ENCODE assay signal across 9 cellular contexts in genomic region chr4:125283702-125284279, GRCh38. TPM values are rescaled to one million over a fixed set of nuclear protein-coding genes. Genes with fewer than 3 reads are reported as not detected.
DNase-seq lines count a peak whose midpoint lies in the region; ATAC-seq and TF ChIP-seq lines count a peak whose summit lies in the region.
"Had no signal": no experiment of that assay in that cellular context is flagged by ENCODE, and none has a peak within 500 bp of the region (broad histone marks: within the 10 kb centered on the region; RNA-seq: fewer than 3 reads in every experiment).

No MANE protein-coding gene starts in this region.

- H3K36me3 ChIP-seq in uterus: no peaks in the 10 kb centered on the region
- H3K36me3 ChIP-seq: BLaER1 treated with 17β-estradiol and CSF1 and Interleukin-3, amounts not matched to agents 10 nM and 100 nM had no signal

- H3K9me3 ChIP-seq in uterus: no peaks in the 10 kb centered on the region

- intact Hi-C loops in uterus (cut with DNase I; ENCODE audit: low total_unique reads): no loop called here

- no peaks in the 10 kb centered on the region for H3K9me3 Mint-ChIP-seq in glutamatergic neuron (ENCODE audit: unreplicated experiment)

- H3K4me1 ChIP-seq in uterus: no peaks in the 10 kb centered on the region

- no peaks in the 10 kb centered on the region for H3K36me3 Mint-ChIP-seq in glutamatergic neuron (ENCODE audit: unreplicated experiment)

- H3K27me3 Mint-ChIP-seq in glutamatergic neuron (ENCODE audit: unreplicated experiment): no peaks in the 10 kb centered on the region

- ATAC-seq in HG02798 (IDR thresholded peaks at IDR 0.05; ENCODE audit: poor library complexity, unreplicated experiment) (peak; percentile 57), omental fat pad (ENCODE audit: low FRiP score) (no peak), HG02642 (IDR thresholded peaks at IDR 0.05; ENCODE audit: poor library complexity, unreplicated experiment) (no peak)

- H3K4me3 Mint-ChIP-seq in glutamatergic neuron (ENCODE audit: unreplicated experiment): no peak overlapping the region

- TF ChIP-seq CTCF in glutamatergic neuron (IDR thresholded peaks at IDR 0.05; ENCODE audit: partially characterized antibody, unreplicated experiment) (peak; percentile 88), uterus (IDR thresholded peaks at IDR 0.05) (peak; percentile 31 to 44 (median 41)), omental fat pad (IDR thresholded peaks at IDR 0.05) (no peak)

- no peaks in the 10 kb centered on the region for H3K27me3 ChIP-seq in uterus
- H3K27me3 ChIP-seq: BLaER1 treated with 17β-estradiol and CSF1 and Interleukin-3, amounts not matched to agents 10 nM and 100 nM had no signal

- H3K27ac Mint-ChIP-seq in glutamatergic neuron (ENCODE audit: unreplicated experiment): no peak overlapping the region

- no peak overlapping the region for H3K4me3 ChIP-seq in uterus
- H3K4me3 ChIP-seq: BLaER1 treated with 17β-estradiol and CSF1 and Interleukin-3, amounts not matched to agents 10 nM and 100 nM had no signal

- peak; percentile 38 for DNase-seq in NCI-H1092 treated with DMSO at 0.1 percent for 48 hours (lab: John Stamatoyannopoulos, UW)
- DNase-seq in NCI-H1092 (lab: John Stamatoyannopoulos, UW): no peak
- DNase-seq in SKM-1 (lab: John Stamatoyannopoulos, UW; ENCODE audit: unreplicated experiment): peak; percentile 38
- no peak for DNase-seq in glutamatergic neuron
- DNase-seq in uterus: no peak
- DNase-seq in omental fat pad (ENCODE audit: low spot score): no peak

- no peak overlapping the region for H3K27ac ChIP-seq in uterus

- no peak for TF ChIP-seq POLR2A in uterus (IDR thresholded peaks at IDR 0.05)

- H3K4me1 Mint-ChIP-seq in glutamatergic neuron (ENCODE audit: low read depth, unreplicated experiment): peaks cover 13% of the 10 kb centered on the region

RNA-seq across cellular contexts. Expression of gene FAT4, which starts 31.0 kb away (rescaled TPM):
- total RNA-seq in glutamatergic neuron (ENCODE audit: unreplicated experiment): 6.8 TPM
- 100 to 1,000 TPM in 1 of 4 donors, 10 to 100 TPM in 3; 12.6 to 112 (median 20.4) TPM for total RNA-seq in uterus
- 10 to 100 TPM; 10.2 to 44.8 (median 15.6) TPM for total RNA-seq in omental fat pad

Comparison
In these comparisons a context has a peak if more than half of its experiments do, and no peak if none do; other contexts are left out.
1. DNase-seq: peak in NCI-H1092 treated with DMSO at 0.1 percent for 48 hours (single experiment) and SKM-1 (single experiment); none in NCI-H1092 (single experiment), glutamatergic neuron (single experiment), uterus (0 of 2) and omental fat pad (single experiment).
2. CTCF ChIP-seq: peak in glutamatergic neuron (single experiment) and uterus (4 of 4); none in omental fat pad (0 of 3).